Comparison of ENCODE assay signal across 8 cellular contexts in the genomic region with DNA sequence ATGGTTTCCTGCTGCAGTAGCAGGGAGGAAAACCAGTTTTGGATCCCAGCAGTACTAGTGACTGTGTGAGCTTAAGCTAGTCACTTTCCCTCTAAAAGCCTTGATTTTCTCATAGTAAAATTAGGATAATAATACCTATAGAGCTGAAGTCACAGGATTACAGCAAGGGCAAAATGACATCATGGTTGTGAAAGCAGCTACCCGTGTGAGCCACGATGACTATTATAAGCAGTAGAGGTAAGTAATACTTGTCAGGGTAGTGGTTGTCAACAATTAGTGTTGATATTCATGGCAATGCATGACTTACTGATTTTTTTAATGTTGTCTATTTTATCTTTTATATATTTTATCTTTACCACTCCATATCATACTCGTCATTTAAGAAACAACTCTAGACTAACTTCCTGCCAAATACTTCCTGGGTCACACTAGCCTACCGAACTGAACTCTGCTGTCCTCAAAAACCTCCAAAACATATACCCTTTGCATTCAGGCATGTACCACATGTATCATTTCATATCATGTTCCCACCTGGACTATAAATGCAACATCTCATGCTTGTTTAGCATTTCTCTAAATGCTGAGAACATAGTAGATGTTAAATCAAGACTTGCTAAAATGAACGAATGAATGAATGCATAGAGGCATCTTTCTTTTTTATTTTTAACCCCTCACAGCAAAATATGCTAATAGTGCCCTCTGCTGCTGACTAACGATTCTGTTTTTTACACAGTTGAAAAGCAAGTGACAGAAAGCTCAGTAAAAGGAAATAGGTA.
A peak's percentile ranks its signal among the peaks of the same experiment; 100 is the strongest.
DNase-seq lines count a peak whose midpoint lies in the region; ATAC-seq, FAIRE-seq and TF ChIP-seq lines count a peak whose summit lies in the region.

No MANE protein-coding gene starts in this region.

- H3K4me1 Mint-ChIP-seq in astrocyte (ENCODE audit: low read depth, unreplicated experiment): peaks cover 17% of the 10 kb centered on the region
- H3K4me1 Mint-ChIP-seq in naive thymus-derived CD4-positive, alpha-beta T cell: peaks cover 0 to 12% (median 4%) of the 10 kb centered on the region in 7 donors

- H4K20me1 ChIP-seq in astrocyte (ENCODE audit: insufficient read depth, low read length): no peaks in the 10 kb centered on the region

- no peaks in the 10 kb centered on the region for H3K36me3 ChIP-seq in astrocyte (ENCODE audit: insufficient read depth, low read length)
- no peaks in the 10 kb centered on the region for H3K36me3 ChIP-seq in naive thymus-derived CD4-positive, alpha-beta T cell (ENCODE audit: control insufficient read depth in 2 of 3, insufficient read depth in 3 of 3, low read length in 3 of 3)
- H3K36me3 ChIP-seq in H7 (replicated peaks; ENCODE audit: control insufficient read depth, insufficient read depth, low read length): no peaks in the 10 kb centered on the region

- peak; percentile 72 for TF ChIP-seq CTCF in astrocyte (IDR thresholded peaks at IDR 0.05; ENCODE audit: insufficient read depth, low read depth, low read length)

- no peaks in the 10 kb centered on the region for H3K36me3 Mint-ChIP-seq in astrocyte (ENCODE audit: low read depth, unreplicated experiment)
- H3K36me3 Mint-ChIP-seq in naive thymus-derived CD4-positive, alpha-beta T cell: no peaks in the 10 kb centered on the region

- H3K9me3 Mint-ChIP-seq in astrocyte (ENCODE audit: unreplicated experiment): peaks cover 3% of the 10 kb centered on the region
- no peaks in the 10 kb centered on the region for H3K9me3 Mint-ChIP-seq in naive thymus-derived CD4-positive, alpha-beta T cell

- POLR2A ChIA-PET in naive thymus-derived CD4-positive, alpha-beta T cell (lab: Charles Lee): no interaction called here

- H2AFZ ChIP-seq in astrocyte (ENCODE audit: low read depth, low read length): no peak overlapping the region

- no peaks in the 10 kb centered on the region for H3K4me1 ChIP-seq in astrocyte (ENCODE audit: insufficient read depth, low read length)
- no peaks in the 10 kb centered on the region for H3K4me1 ChIP-seq in naive thymus-derived CD4-positive, alpha-beta T cell (ENCODE audit: control insufficient read depth in 2 of 2, insufficient read depth in 2 of 2, low read length in 2 of 2)

- no peaks in the 10 kb centered on the region for H3K27me3 ChIP-seq in astrocyte (ENCODE audit: insufficient read depth, low read length)
- no peaks in the 10 kb centered on the region for H3K27me3 ChIP-seq in naive thymus-derived CD4-positive, alpha-beta T cell (ENCODE audit: control insufficient read depth in 2 of 2, insufficient read depth in 2 of 2, low read length in 2 of 2)
- H3K27me3 ChIP-seq in H7 (ENCODE audit: control insufficient read depth, insufficient read depth, low read length): no peaks in the 10 kb centered on the region; the same call in 1 of the 2 replicates

- H3K4me2 ChIP-seq in astrocyte (ENCODE audit: low read length): no peak overlapping the region

- H3K9ac ChIP-seq in astrocyte (ENCODE audit: low read length): no peak overlapping the region

- CTCF ChIA-PET in naive thymus-derived CD4-positive, alpha-beta T cell (lab: Charles Lee): interaction anchor here (0.6 to 3.1 kb wide), 11 partner anchors 9 to 906 kb away, joined by 3 to 23 read pairs (median 3); no protein-coding TSS in a partner anchor

- no peak overlapping the region for H3K4me3 Mint-ChIP-seq in astrocyte (ENCODE audit: unreplicated experiment)
- peak overlapping the region in 1 of 10 donors; percentile 34 for H3K4me3 Mint-ChIP-seq in naive thymus-derived CD4-positive, alpha-beta T cell

- no peaks in the 10 kb centered on the region for H3K27me3 Mint-ChIP-seq in astrocyte (ENCODE audit: low read depth, unreplicated experiment)
- H3K27me3 Mint-ChIP-seq in naive thymus-derived CD4-positive, alpha-beta T cell: peaks cover 0 to 13% (median 6%) of the 10 kb centered on the region in 5 donors

- peak; percentile 21 for DNase-seq in stimulated activated CD4-positive, alpha-beta T cell treated with anti-CD3 and anti-CD28 coated beads, Interleukin-1b, Interleukin-23, amount 100 ng/mL, for 48 hours
- no peak for DNase-seq in stimulated activated CD4-positive, alpha-beta T cell treated with anti-CD3 and anti-CD28 coated beads, Interleukin-4, amount 100 ng/mL, for 1 hour
- peak; percentile 22 for DNase-seq in NCI-H1105 (lab: John Stamatoyannopoulos, UW)
- no peak for DNase-seq in astrocyte (ENCODE audit: low read depth)
- DNase-seq in naive thymus-derived CD4-positive, alpha-beta T cell: peak in 5 of 9 donors; percentile 17 to 43 (median 30)
- DNase-seq in HuH-7 (ENCODE audit: low spot score): no peak
- DNase-seq in H7: no peak

- H3K9me3 ChIP-seq in astrocyte (ENCODE audit: insufficient read depth, low read depth, low read length): no peaks in the 10 kb centered on the region
- H3K9me3 ChIP-seq in naive thymus-derived CD4-positive, alpha-beta T cell (ENCODE audit: control insufficient read depth in 2 of 3, low read length in 3 of 3): no peaks in the 10 kb centered on the region

- no peak overlapping the region for H3K4me3 ChIP-seq in astrocyte (ENCODE audit: insufficient read depth, low read depth, low read length)
- no peak overlapping the region for H3K4me3 ChIP-seq in naive thymus-derived CD4-positive, alpha-beta T cell (ENCODE audit: low read length)
- no peak overlapping the region for H3K4me3 ChIP-seq in H7 (ENCODE audit: insufficient read depth, low read depth, low read length)

- ATAC-seq in naive thymus-derived CD4-positive, alpha-beta T cell: no peak
- no peak for ATAC-seq in HG02759 (IDR thresholded peaks at IDR 0.05; ENCODE audit: unreplicated experiment)

- H3K27ac Mint-ChIP-seq in astrocyte (ENCODE audit: unreplicated experiment): no peak overlapping the region
- peak overlapping the region in 2 of 9 donors; percentile 0 to 12 for H3K27ac Mint-ChIP-seq in naive thymus-derived CD4-positive, alpha-beta T cell

- no peaks in the 10 kb centered on the region for H3K79me2 ChIP-seq in astrocyte (ENCODE audit: insufficient read depth, low read length)

- no peak overlapping the region for H3K27ac ChIP-seq in astrocyte (ENCODE audit: low read depth, low read length)
- H3K27ac ChIP-seq in naive thymus-derived CD4-positive, alpha-beta T cell (ENCODE audit: low read depth, low read length): no peak overlapping the region

- intact Hi-C loops in naive thymus-derived CD4-positive, alpha-beta T cell (cut with micrococcal nuclease): loop anchor here (1.0 kb wide), 3 partner anchors 676 to 800 kb away; no protein-coding TSS in a partner anchor

- peak; percentile 83 for FAIRE-seq in astrocyte (lab: Jason Lieb, UNC)

Comparison
In these comparisons a context has a peak if more than half of its experiments do, and no peak if none do; other contexts are left out.
1. DNase-seq: peak in stimulated activated CD4-positive, alpha-beta T cell treated with anti-CD3 and anti-CD28 coated beads, Interleukin-1b, Interleukin-23, amount 100 ng/mL, for 48 hours (single experiment), NCI-H1105 (single experiment) and naive thymus-derived CD4-positive, alpha-beta T cell (5 of 9); none in stimulated activated CD4-positive, alpha-beta T cell treated with anti-CD3 and anti-CD28 coated beads, Interleukin-4, amount 100 ng/mL, for 1 hour (single experiment), astrocyte (single experiment), HuH-7 (single experiment) and H7 (single experiment).